22 cellular contexts compared by ENCODE assay signal in genomic region chr13:83232626-83233025, GRCh38.
"Had no signal": no experiment of that assay in that cellular context is flagged by ENCODE, and none has a peak within 500 bp of the region (broad histone marks: within the 10 kb centered on the region; RNA-seq: fewer than 3 reads in every experiment).

No MANE protein-coding gene starts in this region.

- H3K4me2 ChIP-seq: hepatocyte, neural progenitor cell, smooth muscle cell had no signal

- H3K4me1 ChIP-seq: colonic mucosa, left ventricle myocardium inferior, lower lobe of right lung, neural progenitor cell, pancreas, suprapubic skin, thyroid gland had no signal

- H3K36me3 ChIP-seq: colonic mucosa, left ventricle myocardium inferior, lower lobe of right lung, neural progenitor cell, pancreas, suprapubic skin, thyroid gland had no signal

- ATAC-seq: foreskin keratinocyte; left cardiac atrium; lower lobe of right lung; natural killer cell treated with Interleukin-12 subunit alpha and Interleukin-12 subunit beta and Interleukin-15 and Interleukin-18, amount 100 ng/mL, for 72 hours; pancreas; right cardiac atrium; stimulated activated effector memory CD8-positive, alpha-beta T cell treated with anti-CD3 and anti-CD28 coated beads, Interleukin-12 subunit alpha, Interleukin-12 subunit beta, amount 100 ng/mL, for 72 hours; stimulated activated naive CD8-positive, alpha-beta T cell treated with anti-CD3 and anti-CD28 coated beads, Interleukin-15, Interleukin-2, amounts not matched to agents 100 U/mL and 50 U/mL, for 24 hours had no signal

- H3K4me3 ChIP-seq: colonic mucosa, hepatocyte, left ventricle myocardium inferior, lower lobe of right lung, neural progenitor cell, pancreas, smooth muscle cell, suprapubic skin, thyroid gland had no signal

- H3K27me3 ChIP-seq: colonic mucosa, foreskin keratinocyte, hepatocyte, neural progenitor cell, pancreas, suprapubic skin, thyroid gland had no signal

- H3K27ac ChIP-seq: colonic mucosa, foreskin keratinocyte, hepatocyte, left ventricle myocardium inferior, lower lobe of right lung, neural progenitor cell, pancreas, suprapubic skin, thyroid gland had no signal

- H3K79me2 ChIP-seq: hepatocyte had no signal

- H2AFZ ChIP-seq: hepatocyte, neural progenitor cell had no signal

- H3K9me3 ChIP-seq: colonic mucosa, left ventricle myocardium inferior, lower lobe of right lung, pancreas, suprapubic skin, thyroid gland had no signal

- H3K9ac ChIP-seq: neural progenitor cell had no signal

- DNase-seq: colonic mucosa; effector CD4-positive, alpha-beta T cell; endodermal cell; erythroblast; foreskin keratinocyte; kidney; left cardiac atrium; left ventricle myocardium inferior; lower lobe of right lung; nucleus accumbens; pancreas; right cardiac atrium; stimulated activated CD4-positive, alpha-beta T cell treated with anti-CD3 and anti-CD28 coated beads, Interleukin-4, amount 100 ng/mL, for 1 hour; stimulated activated CD8-positive, alpha-beta memory T cell treated with anti-CD3 and anti-CD28 coated beads, Interleukin-4, amount 100 ng/mL, for 48 hours; stimulated activated naive CD8-positive, alpha-beta T cell treated with anti-CD3 and anti-CD28 coated beads, Interleukin-15, Interleukin-2, amounts not matched to agents 100 U/mL and 50 U/mL, for 24 hours; thyroid gland had no signal
